ENCODE assay signal across 24 cellular contexts in genomic region chr1:230255116-230255515, GRCh38.
"Had no signal": no experiment of that assay in that cellular context is flagged by ENCODE, and none has a peak within 500 bp of the region (broad histone marks: within the 10 kb centered on the region; RNA-seq: fewer than 3 reads in every experiment).

No MANE protein-coding gene starts in this region.

- H3K4me3 Mint-ChIP-seq: activated CD8-positive, alpha-beta memory T cell treated with anti-CD3 and anti-CD28 coated beads, Interleukin-2, amount 10 ng/mL, durations not matched to agents 7 days and 5 days; activated naive CD8-positive, alpha-beta T cell treated with anti-CD3 and anti-CD28 coated beads, Interleukin-2, amount 50 U/mL, for 24 hours; activated T-cell treated with anti-CD3 and anti-CD28 coated beads, Interleukin-2, amount 50 U/mL, for 4 hours; brain; central memory CD8-positive, alpha-beta T cell; T-helper 1 cell treated with Interleukin-12 subunit alpha and Interleukin-12 subunit beta and Interleukin-4 antibody, amounts not matched to agents 30 μg/mL and 1 μg/mL, for 36 hours had no signal

- H3K27me3 ChIP-seq: ascending aorta, Peyer's patch had no signal

- ATAC-seq: activated CD8-positive, alpha-beta memory T cell treated with anti-CD3 and anti-CD28 coated beads, Interleukin-2, amount 10 ng/mL, durations not matched to agents 7 days and 5 days; activated naive CD8-positive, alpha-beta T cell treated with anti-CD3 and anti-CD28 coated beads, Interleukin-2, amount 50 U/mL, for 24 hours; activated T-cell treated with anti-CD3 and anti-CD28 coated beads, Interleukin-2, amount 50 U/mL, for 4 hours had no signal

- H3K9me3 ChIP-seq: ascending aorta, Peyer's patch had no signal

- H3K4me1 Mint-ChIP-seq: central memory CD8-positive, alpha-beta T cell had no signal

- H3K4me3 ChIP-seq: ascending aorta, Peyer's patch had no signal

- H3K9me3 Mint-ChIP-seq: activated naive CD8-positive, alpha-beta T cell treated with anti-CD3 and anti-CD28 coated beads, Interleukin-2, amount 50 U/mL, for 24 hours; activated T-cell treated with anti-CD3 and anti-CD28 coated beads, Interleukin-2, amount 50 U/mL, for 4 hours; activated T-helper 2 cell treated with anti-CD3 and anti-CD28 coated beads, Interferon-gamma antibody, Interleukin-2, Interleukin-4, amounts not matched to agents 10 μg/mL and 5 μg/mL and 100 μg/mL, durations not matched to agents 14 hours and 24 hours and 36 hours; central memory CD8-positive, alpha-beta T cell; T-helper 1 cell treated with Interleukin-12 subunit alpha and Interleukin-12 subunit beta and Interleukin-4 antibody, amounts not matched to agents 30 μg/mL and 1 μg/mL, for 36 hours had no signal

- H3K27me3 Mint-ChIP-seq: activated CD8-positive, alpha-beta memory T cell treated with anti-CD3 and anti-CD28 coated beads, Interleukin-2, amount 10 ng/mL, durations not matched to agents 7 days and 5 days; activated naive CD8-positive, alpha-beta T cell treated with anti-CD3 and anti-CD28 coated beads, Interleukin-2, amount 50 U/mL, for 24 hours; brain; central memory CD8-positive, alpha-beta T cell had no signal

- H3K27ac Mint-ChIP-seq: activated CD8-positive, alpha-beta memory T cell treated with anti-CD3 and anti-CD28 coated beads, Interleukin-2, amount 10 ng/mL, durations not matched to agents 7 days and 5 days; activated naive CD8-positive, alpha-beta T cell treated with anti-CD3 and anti-CD28 coated beads, Interleukin-2, amount 50 U/mL, for 24 hours; activated T-helper 2 cell treated with anti-CD3 and anti-CD28 coated beads, Interferon-gamma antibody, Interleukin-2, Interleukin-4, amounts not matched to agents 10 μg/mL and 5 μg/mL and 100 μg/mL, durations not matched to agents 14 hours and 24 hours and 36 hours; brain; T-helper 1 cell treated with Interleukin-12 subunit alpha and Interleukin-12 subunit beta and Interleukin-4 antibody, amounts not matched to agents 30 μg/mL and 1 μg/mL, for 36 hours had no signal

- DNase-seq: activated CD4-positive, alpha-beta T cell treated with anti-CD3 and anti-CD28 coated beads for 48 hours; activated CD4-positive, alpha-beta T cell treated with anti-CD3 and anti-CD28 coated beads, Interleukin-2, amount 50 U/mL, for 4 hours; activated CD4-positive, CD25-positive, alpha-beta regulatory T cell treated with anti-CD3 and anti-CD28 coated beads, Interleukin-2, amount 50 U/mL, for 72 hours; activated CD8-positive, alpha-beta memory T cell treated with anti-CD3 and anti-CD28 coated beads, Interleukin-2, amount 10 ng/mL, durations not matched to agents 7 days and 5 days; activated gamma-delta T cell treated with Interleukin-2 at 50 U/mL for 16 hours; activated naive CD4-positive, alpha-beta T cell treated with anti-CD3 and anti-CD28 coated beads, Interleukin-2, amount 50 U/mL, for 16 hours; activated naive CD8-positive, alpha-beta T cell treated with anti-CD3 and anti-CD28 coated beads, Interleukin-2, amount 50 U/mL, for 24 hours; activated T-cell treated with anti-CD3 and anti-CD28 coated beads, Interleukin-2, amount 50 U/mL, for 4 hours; amniotic stem cell; MM.1S; NCI-H1105; NCI-H1436; NCI-H1694 treated with DMSO at 0.1 percent for 48 hours; NCI-H2081; NCI-H510A treated with DMSO at 0.1 percent for 48 hours; NCI-H69; OCI-M1; Peyer's patch; SHP77 treated with DMSO at 0.1 percent for 48 hours had no signal
